9 cellular contexts compared by ENCODE assay signal in genomic region chr10:34710391-34710751, GRCh38.
DNase-seq lines count a peak whose midpoint lies in the region; ATAC-seq and TF ChIP-seq lines count a peak whose summit lies in the region.
"Had no signal": no experiment of that assay in that cellular context is flagged by ENCODE, and none has a peak within 500 bp of the region (broad histone marks: within the 10 kb centered on the region; RNA-seq: fewer than 3 reads in every experiment).

No MANE protein-coding gene starts in this region.

- no peak overlapping the region for H2AFZ ChIP-seq in PC-3 (ENCODE audit: low read length)

- H3K9me3 ChIP-seq in PC-3 (ENCODE audit: low read length) (no peaks in the 10 kb centered on the region), liver (ENCODE audit: control insufficient read depth in 4 of 4, low read length in 3 of 4) (no peaks in the 10 kb centered on the region), vagina (no peaks in the 10 kb centered on the region)

- ATAC-seq in PC-3 (peak; percentile 83), HG03045 (IDR thresholded peaks at IDR 0.05; ENCODE audit: unreplicated experiment) (no peak)

- H3K4me2 ChIP-seq in PC-3 (ENCODE audit: low read length): peak overlapping the region; percentile 53

- H3F3A ChIP-seq in PC-3 (ENCODE audit: low read length, unreplicated experiment): peaks cover 9% of the 10 kb centered on the region

- TF ChIP-seq CTCF in PC-3 (conservative IDR thresholded peaks at IDR 0.05; ENCODE audit: low read depth, low read length) (no peak), liver (IDR thresholded peaks at IDR 0.05; ENCODE audit: low read depth, low read length, missing input control) (no peak), vagina (IDR thresholded peaks at IDR 0.05) (no peak), GM13977 (IDR thresholded peaks at IDR 0.05; ENCODE audit: extremely low read depth, insufficient read depth, missing control alignments) (no peak)

- peaks cover 93% of the 10 kb centered on the region for H3K79me2 ChIP-seq in PC-3 (ENCODE audit: low read length)

- H3K9ac ChIP-seq in PC-3 (ENCODE audit: low read length) (no peak overlapping the region), liver (ENCODE audit: low read depth in 1 of 2, low read length in 2 of 2) (no peak overlapping the region)

- CTCF ChIA-PET in PC-3 (lab: Charles Lee): interaction anchor here (1.0 to 1.5 kb wide), 3 partner anchors 13 to 44 kb away, joined by 3 to 7 read pairs (median 4); no protein-coding TSS in a partner anchor

- H3K27ac ChIP-seq in PC-3 (ENCODE audit: low read length) (peak overlapping the region; percentile 25), liver (ENCODE audit: low read depth in 1 of 2, low read length in 2 of 2) (peak overlapping the region; percentile 63 to 71), vagina (peak overlapping the region; percentile 18)

- no peak for TF ChIP-seq POLR2A in vagina (IDR thresholded peaks at IDR 0.05)

- H3K27me3 ChIP-seq in PC-3 (ENCODE audit: low read length) (no peaks in the 10 kb centered on the region), liver (ENCODE audit: control insufficient read depth in 4 of 4, insufficient read depth in 4 of 4, low read length in 3 of 4) (no peaks in the 10 kb centered on the region), vagina (no peaks in the 10 kb centered on the region)

- H3K36me3 ChIP-seq in PC-3 (ENCODE audit: low read depth, low read length) (no peaks in the 10 kb centered on the region), liver (ENCODE audit: control insufficient read depth in 4 of 4, insufficient read depth in 3 of 4, low read depth in 1 of 4, low read length in 3 of 4) (no peaks in the 10 kb centered on the region), vagina (no peaks in the 10 kb centered on the region)

- no TSS peak for BruUV-seq in PC-3 (replicated peaks; lab: Mats Ljungman, UMichigan)

- TF ChIP-seq RAD21 in liver (IDR thresholded peaks at IDR 0.05): no peak

- H4K20me1 ChIP-seq in PC-3 (ENCODE audit: low read length): peaks cover 38% of the 10 kb centered on the region

- intact Hi-C loops in PC-3 (cut with micrococcal nuclease): loop anchor here (1.0 kb wide), 2 partner anchors 11 kb away; no protein-coding TSS in a partner anchor
- intact Hi-C loops in vagina (cut with DNase I): no loop called here

- no peaks in the 10 kb centered on the region for H3K9me2 ChIP-seq in PC-3 (replicated peaks; ENCODE audit: low read length)

- in situ Hi-C loops in GM13977 (cut with MboI; ENCODE audit: low pct_unique_long_range_greater_than_20kb, low sequenced_read_pairs, unreplicated experiment): no loop called here

- POLR2A ChIA-PET in PC-3 (lab: Charles Lee; ENCODE audit: unreplicated experiment): interaction anchor here (0.6 kb wide), 1 partner anchor 588 kb away, joined by 3 read pairs; no protein-coding TSS in a partner anchor

- DNase-seq in PC-3: peak; percentile 100
- DNase-seq in dedifferentiated amniotic fluid mesenchymal stem cell (ENCODE audit: extremely low spot score): peak; percentile 50
- DNase-seq in vagina (ENCODE audit: extremely low spot score in 2 of 2): no peak
- DNase-seq in iPS-NIHi11 (ENCODE audit: low spot score): no peak
- DNase-seq in GM13977 (ENCODE audit: low spot score): no peak
- DNase-seq: nucleus accumbens, T-helper 1 cell had no signal

- H3K4me3 ChIP-seq in PC-3 (ENCODE audit: low read length) (peak overlapping the region; percentile 15; the same call in 1 of the 2 replicates), liver (ENCODE audit: low read depth in 1 of 3, low read length in 3 of 3) (no peak overlapping the region), vagina (no peak overlapping the region)

- WGBS in liver: 74% methylated on average over 4 of the region's 4 CpGs

- H3K4me1 ChIP-seq in PC-3 (ENCODE audit: insufficient read depth, low read length): peaks cover 62% of the 10 kb centered on the region
- peaks cover 7 to 36% (median 20%) of the 10 kb centered on the region in 4 donors for H3K4me1 ChIP-seq in liver (ENCODE audit: control insufficient read depth in 4 of 4, insufficient read depth in 4 of 4, low read length in 3 of 4)
- H3K4me1 ChIP-seq in vagina: peaks cover 59% of the 10 kb centered on the region

TF ChIP-seq in liver, 16 proteins besides CTCF, POLR2A, EP300 and RAD21:
- TF ChIP-seq ZBTB33 (IDR thresholded peaks at IDR 0.05) (no peak), JUND (IDR thresholded peaks at IDR 0.05) (peak; percentile 65 to 75), HNF4A (conservative IDR thresholded peaks at IDR 0.05) (peak in 1 of 2 donors; percentile 15)

Comparison
In these comparisons a context has a peak if more than half of its experiments do, and no peak if none do; other contexts are left out.
1. DNase-seq: peak in PC-3 (single experiment) and dedifferentiated amniotic fluid mesenchymal stem cell (single experiment); none in vagina (0 of 2), iPS-NIHi11 (single experiment) and GM13977 (single experiment).
2. Peak in every context shown above with its lines, with median percentiles within 50 percentile points of each other: H3K27ac ChIP-seq.